ENCODE assay signal across 33 cellular contexts in genomic region chr10:11838298-11838852, GRCh38. TPM values are rescaled to one million over a fixed set of nuclear protein-coding genes. Genes with fewer than 3 reads are reported as not detected.
DNase-seq lines count a peak whose midpoint lies in the region; ATAC-seq and TF ChIP-seq lines count a peak whose summit lies in the region.
"Had no signal": no experiment of that assay in that cellular context is flagged by ENCODE, and none has a peak within 500 bp of the region (broad histone marks: within the 10 kb centered on the region; RNA-seq: fewer than 3 reads in every experiment).

No MANE protein-coding gene starts in this region.

- H3K9me3 ChIP-seq in thyroid gland (peaks cover 5% of the 10 kb centered on the region), vagina (no peaks in the 10 kb centered on the region)
- H3K9me3 ChIP-seq: body of pancreas, MG63, Peyer's patch, SJCRH30, suprapubic skin, upper lobe of right lung had no signal

- no peak for TF ChIP-seq POLR2A in thyroid gland (IDR thresholded peaks at IDR 0.05)
- no peak for TF ChIP-seq POLR2A in vagina (IDR thresholded peaks at IDR 0.05)

- H3K27ac ChIP-seq in brain microvascular endothelial cell: no peak overlapping the region
- H3K27ac ChIP-seq in thyroid gland: peak overlapping the region in 1 of 3 donors; percentile 15
- no peak overlapping the region for H3K27ac ChIP-seq in vagina
- H3K27ac ChIP-seq: body of pancreas, epithelial cell of prostate, Peyer's patch, SJCRH30, skin epidermis, suprapubic skin, upper lobe of right lung had no signal

- H3K4me1 ChIP-seq in thyroid gland: peaks cover 0 to 3% of the 10 kb centered on the region in 2 donors
- H3K4me1 ChIP-seq in vagina: no peaks in the 10 kb centered on the region
- H3K4me1 ChIP-seq: body of pancreas, Peyer's patch, SJCRH30 had no signal

- in situ Hi-C loops in brain microvascular endothelial cell (cut with HindIII; ENCODE audit: low pct_ligation_motif_present, low sequenced_read_pairs): no loop called here

- H3K27me3 ChIP-seq in brain microvascular endothelial cell (replicated peaks) (no peaks in the 10 kb centered on the region), thyroid gland (no peaks in the 10 kb centered on the region), vagina (no peaks in the 10 kb centered on the region)
- H3K27me3 ChIP-seq: body of pancreas, MG63, Peyer's patch, SJCRH30, suprapubic skin, upper lobe of right lung had no signal

- H3K36me3 ChIP-seq in brain microvascular endothelial cell (replicated peaks) (no peaks in the 10 kb centered on the region), thyroid gland (no peaks in the 10 kb centered on the region), vagina (no peaks in the 10 kb centered on the region)
- H3K36me3 ChIP-seq: MG63, Peyer's patch, SJCRH30, suprapubic skin, upper lobe of right lung had no signal

- no peak overlapping the region for H3K4me3 ChIP-seq in brain microvascular endothelial cell (ENCODE audit: low read depth, low read length)
- H3K4me3 ChIP-seq in thyroid gland (replicated peaks in 1 of 3): no peak overlapping the region
- no peak overlapping the region for H3K4me3 ChIP-seq in vagina
- H3K4me3 ChIP-seq: body of pancreas, lung, MG63, Peyer's patch, SJCRH30, skin epidermis, suprapubic skin, upper lobe of right lung had no signal

- no peak for TF ChIP-seq CTCF in brain microvascular endothelial cell (IDR thresholded peaks at IDR 0.05; ENCODE audit: low read depth, low read length, missing control alignments)
- TF ChIP-seq CTCF in thyroid gland (IDR thresholded peaks at IDR 0.05): no peak
- TF ChIP-seq CTCF in vagina (IDR thresholded peaks at IDR 0.05): no peak

- intact Hi-C loops in Right ventricle myocardium superior (cut with DNase I): no loop called here
- intact Hi-C loops in cardiac septum (cut with DNase I): no loop called here
- intact Hi-C loops in thyroid gland (cut with DNase I): no loop called here
- intact Hi-C loops in vagina (cut with DNase I): no loop called here

- no peak for DNase-seq in Right ventricle myocardium superior
- DNase-seq in cardiac septum (ENCODE audit: low spot score): no peak
- DNase-seq in brain microvascular endothelial cell: peak; percentile 16
- DNase-seq in kidney tubule cell (ENCODE audit: low spot score): peak; percentile 61
- DNase-seq in thyroid gland: peak; percentile 44 to 70
- no peak for DNase-seq in vagina (ENCODE audit: extremely low spot score in 2 of 2)
- no peak for DNase-seq in NCI-H748 (lab: John Stamatoyannopoulos, UW; ENCODE audit: unreplicated experiment)
- DNase-seq: activated CD4-positive, alpha-beta memory T cell treated with anti-CD3 and anti-CD28 coated beads, Interleukin-2, amount 10 ng/mL, durations not matched to agents 7 days and 5 days; activated CD8-positive, alpha-beta memory T cell treated with anti-CD3 and anti-CD28 coated beads, Interleukin-2, amount 50 U/mL, for 48 hours; activated naive CD4-positive, alpha-beta T cell treated with Interleukin-2 at 50 U/mL for 16 hours; body of pancreas; DMS79 treated with DMSO at 0.1 percent for 48 hours; GDM1; glutamatergic neuron; islet precursor cell; KBM-7; MG63; NCI-H1417; NCI-H2029 treated with DMSO at 0.1 percent for 48 hours; NCI-H226; NCI-H69; Peyer's patch; SJCRH30; stimulated activated naive CD4-positive, alpha-beta T cell treated with Interleukin-2 at 50 U/mL for 16 hours; SW 1271; T-helper 9 cell; upper lobe of right lung had no signal

- WGBS in thyroid gland, 2 donors: 74 to 82% methylated on average over 8 of the region's 8 CpGs

- ATAC-seq in Right ventricle myocardium superior (ENCODE audit: poor library complexity) (peak; percentile 87), HG03571 (IDR thresholded peaks at IDR 0.05; ENCODE audit: unreplicated experiment) (no peak)
- ATAC-seq: body of pancreas, HCT116, upper lobe of right lung had no signal

RNA-seq across cellular contexts. Expression of gene PROSER2, which starts 15.2 kb away (rescaled TPM):
- total RNA-seq in Right ventricle myocardium superior (0.97 TPM), cardiac septum (1.3 TPM), thyroid gland (10 to 100 TPM; 11.5 to 19.8 (median 13.4) TPM), vagina (8.1 TPM)

Comparison
In these comparisons a context has a peak if more than half of its experiments do, and no peak if none do; other contexts are left out.
1. DNase-seq: peak in brain microvascular endothelial cell (single experiment), kidney tubule cell (single experiment) and thyroid gland (2 of 2); none in Right ventricle myocardium superior (single experiment), cardiac septum (single experiment), vagina (0 of 2) and NCI-H748 (single experiment).